8 cellular contexts compared by ENCODE assay signal in the genomic region with DNA sequence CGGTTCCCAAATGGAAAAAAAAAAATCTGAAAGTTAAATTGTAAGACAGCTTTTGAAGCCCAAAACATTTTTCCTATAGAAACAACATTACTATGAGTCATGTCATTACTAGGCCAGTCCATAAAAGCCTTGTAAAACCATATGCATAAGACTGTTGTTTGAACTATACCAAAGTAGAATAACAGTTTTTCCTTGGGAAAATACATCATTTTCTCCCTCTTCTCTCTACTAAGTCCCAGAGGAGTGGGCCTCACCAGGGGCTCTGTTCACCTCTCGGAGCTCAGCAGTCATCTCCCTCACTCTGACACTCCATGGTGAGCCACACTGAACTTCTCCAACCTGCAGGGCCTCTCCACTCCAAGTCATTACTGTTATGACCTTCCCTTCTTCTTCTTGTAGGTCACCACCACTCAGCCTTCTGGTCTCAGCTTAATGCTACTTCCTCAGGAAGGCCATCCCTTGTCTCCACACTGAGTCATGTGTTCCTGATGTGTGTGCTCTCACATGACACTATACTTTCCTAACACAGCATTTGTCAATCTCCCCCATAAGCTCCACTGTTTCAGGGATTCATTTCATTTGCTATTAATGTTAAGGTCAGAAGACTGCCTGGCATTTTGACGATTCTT. TPM values are rescaled to one million over a fixed set of nuclear protein-coding genes. Genes with fewer than 3 reads are reported as not detected.
DNase-seq lines count a peak whose midpoint lies in the region; ATAC-seq and TF ChIP-seq lines count a peak whose summit lies in the region.

No MANE protein-coding gene starts in this region.

- no peaks in the 10 kb centered on the region for H3K27me3 ChIP-seq in lung (ENCODE audit: control insufficient read depth, insufficient read depth)

- H3K36me3 ChIP-seq in KOPT-K1 (ENCODE audit: insufficient read depth, low read length) (0 out of 2 replicates have a peak, but pooled peaks cover 6% of the 10 kb centered on the region), lung (ENCODE audit: control insufficient read depth in 2 of 2, insufficient read depth in 2 of 2, low read length in 2 of 2) (no peaks in the 10 kb centered on the region)

- no peak for TF ChIP-seq CTCF in lung (IDR thresholded peaks at IDR 0.05; ENCODE audit: control extremely low read depth, extremely low read depth)

- ATAC-seq in lung (ENCODE audit: insufficient read depth, low FRiP score), result peak; percentile 71
- no peak for ATAC-seq in HG03457 (IDR thresholded peaks at IDR 0.05; ENCODE audit: unreplicated experiment)
- ATAC-seq in GM21825 (IDR thresholded peaks at IDR 0.05; ENCODE audit: unreplicated experiment), result no peak
- no peak for ATAC-seq in GM19035 (IDR thresholded peaks at IDR 0.05; ENCODE audit: unreplicated experiment)

- peaks cover 6 to 15% of the 10 kb centered on the region in 2 donors for H3K4me1 ChIP-seq in lung (ENCODE audit: control insufficient read depth in 2 of 2, insufficient read depth in 2 of 2, low read length in 2 of 2)

- 46 to 65% methylated on average over 3 of the region's 3 CpGs for WGBS in lung, 2 donors

- no peak overlapping the region for H3K4me3 ChIP-seq in lung

- DNase-seq in AML-193 (lab: John Stamatoyannopoulos, UW), result peak; percentile 90 to 95
- peak; percentile 67 for DNase-seq in amniotic epithelial cell (ENCODE audit: low read depth)
- DNase-seq in lung (ENCODE audit: low spot score), result no peak
- DNase-seq in NCI-H69 (lab: John Stamatoyannopoulos, UW), result no peak

- peaks cover 15% of the 10 kb centered on the region for H3K9me3 ChIP-seq in KOPT-K1 (ENCODE audit: insufficient read depth, low read length, poor library complexity, severe bottlenecking)
- H3K9me3 ChIP-seq in lung (ENCODE audit: control insufficient read depth in 2 of 2, insufficient read depth in 1 of 2, low read length in 1 of 2), result peaks cover 0 to 1% of the 10 kb centered on the region in 2 donors

- H3K27ac ChIP-seq in KOPT-K1 (ENCODE audit: low read depth, low read length, poor library complexity, severe bottlenecking), result peak overlapping the region; percentile 59
- peak overlapping the region; percentile 79 to 91 for H3K27ac ChIP-seq in lung (ENCODE audit: low read depth in 1 of 2, low read length in 1 of 2)

RNA-seq across cellular contexts. Expression of a gene that starts 32.5 kb away (rescaled TPM):
- total RNA-seq in lung, result 10 to 100 TPM in 1 of 2 donors, 1 to 10 TPM in 1; 7.8 to 11.7 TPM
- 10 to 100 TPM in 1 of 2 donors, 1 to 10 TPM in 1; 8.6 to 19.2 TPM for polyA plus RNA-seq in lung

Comparison
In these comparisons a context has a peak if more than half of its experiments do, and no peak if none do; other contexts are left out.
1. DNase-seq: peak in AML-193 (2 of 2) and amniotic epithelial cell (single experiment); none in lung (single experiment) and NCI-H69 (single experiment).